In genomic region chr10:100653957-100654834, GRCh38 we compare ENCODE assay signal across 8 cellular contexts.
A peak's percentile ranks its signal among the peaks of the same experiment; 100 is the strongest.
DNase-seq lines count a peak whose midpoint lies in the region; ATAC-seq, FAIRE-seq and TF ChIP-seq lines count a peak whose summit lies in the region.

No MANE protein-coding gene starts in this region.

- no peaks in the 10 kb centered on the region for H3K36me3 Mint-ChIP-seq in progenitor cell of endocrine pancreas (ENCODE audit: insufficient read depth)

- H3K4me3 ChIP-seq in bronchial epithelial cell (ENCODE audit: low read depth, low read length), result peak overlapping the region; percentile 17

- peaks cover 17% of the 10 kb centered on the region for H3K4me1 Mint-ChIP-seq in progenitor cell of endocrine pancreas (ENCODE audit: low read depth)

- peak overlapping the region; percentile 55 for H3K4me3 Mint-ChIP-seq in progenitor cell of endocrine pancreas (ENCODE audit: low read depth)

- H3K27me3 ChIP-seq in bronchial epithelial cell (ENCODE audit: control insufficient read depth, insufficient read depth, low read length), result peaks cover 39% of the 10 kb centered on the region

- no peak overlapping the region for H3K27ac Mint-ChIP-seq in progenitor cell of endocrine pancreas

- TF ChIP-seq CTCF in bronchial epithelial cell (IDR thresholded peaks at IDR 0.05; ENCODE audit: insufficient read depth, low read length, severe bottlenecking) (no peak), progenitor cell of endocrine pancreas (IDR thresholded peaks at IDR 0.05; ENCODE audit: unreplicated experiment) (no peak)

- H3K36me3 ChIP-seq in bronchial epithelial cell (ENCODE audit: control insufficient read depth, insufficient read depth, low read length), result no peaks in the 10 kb centered on the region

- H3K27me3 Mint-ChIP-seq in progenitor cell of endocrine pancreas, result peaks cover 74% of the 10 kb centered on the region

- ATAC-seq in GM21367 (IDR thresholded peaks at IDR 0.05; ENCODE audit: unreplicated experiment), result no peak

- no peaks in the 10 kb centered on the region for H3K9me3 Mint-ChIP-seq in progenitor cell of endocrine pancreas (ENCODE audit: low read depth)

- DNase-seq in ELF-1 (ENCODE audit: low read depth, low spot score) (peak; percentile 60), RPMI7951 (ENCODE audit: low read depth) (peak; percentile 5), bronchial epithelial cell (ENCODE audit: low read depth) (no peak), progenitor cell of endocrine pancreas (ENCODE audit: low spot score, unreplicated experiment) (no peak), occipital lobe (lab: John Stamatoyannopoulos, UW) (no peak), COLO829 (ENCODE audit: low spot score) (no peak), epidermal melanocyte (ENCODE audit: insufficient read length, low spot score) (no peak)

- no peak for FAIRE-seq in bronchial epithelial cell (lab: Jason Lieb, UNC)

Comparison
In these comparisons a context has a peak if more than half of its experiments do, and no peak if none do; other contexts are left out.
1. DNase-seq: peak in ELF-1 (single experiment) and RPMI7951 (single experiment); none in bronchial epithelial cell (single experiment), progenitor cell of endocrine pancreas (single experiment), occipital lobe (single experiment), COLO829 (single experiment) and epidermal melanocyte (single experiment).